Comparison of ENCODE assay signal across 8 cellular contexts in genomic region chr5:181243521-181244307, GRCh38. TPM values are rescaled to one million over a fixed set of nuclear protein-coding genes. Genes with fewer than 3 reads are reported as not detected.
DNase-seq lines count a peak whose midpoint lies in the region; ATAC-seq, FAIRE-seq and TF ChIP-seq lines count a peak whose summit lies in the region.

RACK1 (minus strand) TSS chr5:181243906; CDS start chr5:181243800, 106 bp downstream.

- H3K36me3 ChIP-seq in mammary epithelial cell (ENCODE audit: insufficient read depth, low read length) (peaks cover 23% of the 10 kb centered on the region), keratinocyte (ENCODE audit: control insufficient read depth in 2 of 2, extremely low read depth in 1 of 2, insufficient read depth in 2 of 2, low read length in 2 of 2) (peaks cover 12 to 36% of the 10 kb centered on the region in 2 experiments)

- H3K9ac ChIP-seq in mammary epithelial cell (ENCODE audit: insufficient read depth, low read length) (peak within 1 kb of the TSS; percentile 98), keratinocyte (ENCODE audit: control insufficient read depth, extremely low read depth, insufficient read depth, low read length) (peak within 1 kb of the TSS; percentile 98)

- H3K79me2 ChIP-seq in mammary epithelial cell (ENCODE audit: insufficient read depth, low read length) = peaks cover 87% of the 10 kb centered on the region
- H3K79me2 ChIP-seq in keratinocyte (ENCODE audit: control insufficient read depth, insufficient read depth, low read length) = peaks cover 76% of the 10 kb centered on the region

- ATAC-seq in GM18868 (IDR thresholded peaks at IDR 0.05; ENCODE audit: unreplicated experiment) (peak; percentile 67), HG03095 (IDR thresholded peaks at IDR 0.05; ENCODE audit: unreplicated experiment) (peak; percentile 47)

- peak within 1 kb of the TSS; percentile 98 for H3K4me2 ChIP-seq in mammary epithelial cell (ENCODE audit: insufficient read depth, low read depth, low read length)
- H3K4me2 ChIP-seq in keratinocyte (ENCODE audit: control insufficient read depth, extremely low read depth, insufficient read depth, low read depth, low read length) = peak within 1 kb of the TSS; percentile 94

- in situ Hi-C loops in mammary epithelial cell (cut with MboI; ENCODE audit: low sequenced_read_pairs in 2 of 2) = no loop called here

- 2% methylated on average over 33 of the region's 52 CpGs for WGBS in mammary epithelial cell (ENCODE audit: low coverage, missing lambda C conversion rate)

- FAIRE-seq in keratinocyte (lab: Jason Lieb, UNC) = no peak

- peak within 1 kb of the TSS; percentile 96 to 100 (median 98) for H3K4me3 ChIP-seq in mammary epithelial cell (replicated peaks in 1 of 3; ENCODE audit: insufficient read depth in 1 of 3, low read depth in 2 of 3, low read length in 3 of 3)
- peak within 1 kb of the TSS; percentile 91 to 98 (median 95) for H3K4me3 ChIP-seq in keratinocyte (ENCODE audit: control insufficient read depth in 2 of 3, extremely low read depth in 1 of 3, insufficient read depth in 2 of 3, low read depth in 1 of 3, low read length in 3 of 3)

- dilution Hi-C loops in mammary epithelial cell (cut with HindIII; ENCODE audit: low sequenced_read_pairs) = no loop called here
- dilution Hi-C loops in keratinocyte (cut with MboI; ENCODE audit: extremely low pct_ligation_motif_present, low sequenced_read_pairs) = no loop called here

- intact Hi-C loops in T-helper 1 cell treated with Interleukin-12 subunit alpha and Interleukin-12 subunit beta and Interleukin-4 antibody, amounts not matched to agents 30 ng/mL and 1 ng/mL, for 36 hours (cut with micrococcal nuclease) = loop anchor here (1.0 to 10.0 kb wide), 7 partner anchors 18 to 1689 kb away; partner anchors contain the start of genes MAPK9, MGAT1, RUFY1 and TRIM41
- intact Hi-C loops in mammary epithelial cell (cut with micrococcal nuclease) = loop anchor here (1.0 to 10.0 kb wide), 4 partner anchors 18 to 449 kb away; partner anchors contain the start of gene TRIM52

- H4K20me1 ChIP-seq in mammary epithelial cell (ENCODE audit: insufficient read depth, low read length) (peaks cover 8% of the 10 kb centered on the region), keratinocyte (ENCODE audit: control insufficient read depth, extremely low read depth, insufficient read depth, low read length) (peaks cover 23% of the 10 kb centered on the region)

- DNase-seq in mammary epithelial cell (peak; percentile 86), keratinocyte (ENCODE audit: low read depth, low spot score) (no peak), NCI-H526 (lab: John Stamatoyannopoulos, UW) (no peak), HUDEP-2 (lab: John Stamatoyannopoulos, UW; ENCODE audit: unreplicated experiment in 76 of 76) (no peak)
- peak; percentile 82 to 87 for DNase-seq in stimulated activated CD4-positive, alpha-beta T cell treated with anti-CD3 and anti-CD28 coated beads, Interleukin-15, amount 100 ng/mL, for 48 hours (ENCODE audit: low read depth in 2 of 2)

- H3K9me1 ChIP-seq in keratinocyte (ENCODE audit: control insufficient read depth, extremely low read depth, insufficient read depth, low read length) = no peaks in the 10 kb centered on the region

- H3K27me3 ChIP-seq in mammary epithelial cell (ENCODE audit: insufficient read depth, low read length) (no peaks in the 10 kb centered on the region), keratinocyte (ENCODE audit: control insufficient read depth, extremely low read depth, insufficient read depth, low read length) (no peaks in the 10 kb centered on the region)

- CTCF ChIA-PET in mammary epithelial cell (lab: Charles Lee; ENCODE audit: low non-redundant PET) = no interaction called here

- H3K27ac ChIP-seq in mammary epithelial cell (ENCODE audit: insufficient read depth, low read depth, low read length) (peak within 1 kb of the TSS; percentile 84), keratinocyte (ENCODE audit: control insufficient read depth, insufficient read depth, low read length) (peak within 1 kb of the TSS; percentile 88)

- TF ChIP-seq CTCF in mammary epithelial cell (conservative IDR thresholded peaks at IDR 0.05 in 1 of 2, IDR thresholded peaks at IDR 0.05 in 1 of 2; ENCODE audit: extremely low read depth in 1 of 2, insufficient read depth in 1 of 2, low read depth in 1 of 2, low read length in 2 of 2) (no peak), keratinocyte (optimal IDR thresholded peaks at IDR 0.05 in 1 of 3, IDR thresholded peaks at IDR 0.05 in 1 of 3, conservative IDR thresholded peaks at IDR 0.05 in 1 of 3; ENCODE audit: extremely low read depth in 1 of 3, insufficient read depth in 2 of 3, low read length in 3 of 3) (no peak)

- H3K9me3 ChIP-seq in mammary epithelial cell (replicated peaks; ENCODE audit: insufficient read depth, low read length) (no peaks in the 10 kb centered on the region), keratinocyte (ENCODE audit: control insufficient read depth, low read depth, low read length) (no peaks in the 10 kb centered on the region)

- peak within 1 kb of the TSS; percentile 99 for H2AFZ ChIP-seq in mammary epithelial cell (ENCODE audit: low read depth, low read length)
- peak within 1 kb of the TSS; percentile 95 for H2AFZ ChIP-seq in keratinocyte (ENCODE audit: control insufficient read depth, low read length)

- BruUV-seq in mammary epithelial cell (replicated peaks; lab: Mats Ljungman, UMichigan) = TSS peak; percentile 67

- H3K4me1 ChIP-seq in mammary epithelial cell (ENCODE audit: insufficient read depth, low read length) = peaks cover 35% of the 10 kb centered on the region
- H3K4me1 ChIP-seq in keratinocyte (ENCODE audit: control insufficient read depth, extremely low read depth, insufficient read depth, low read length) = peaks cover 30% of the 10 kb centered on the region

RNA-seq across cellular contexts. Expression of gene RACK1, which starts in this region (rescaled TPM):
- total RNA-seq in T-helper 1 cell treated with Interleukin-12 subunit alpha and Interleukin-12 subunit beta and Interleukin-4 antibody, amounts not matched to agents 30 ng/mL and 1 ng/mL, for 36 hours = 1,646 and 1,652 TPM in 2 replicates
- total RNA-seq in mammary epithelial cell = 1,000 to 10,000 TPM; 2,031 to 4,986 TPM
- polyA plus RNA-seq in mammary epithelial cell = 4,579 TPM
- polyA minus RNA-seq in mammary epithelial cell = 7,221 TPM
- 3,291 to 4,197 TPM (median 3,883 TPM) in 3 replicates for polyA plus RNA-seq in keratinocyte
- 6,866 TPM for polyA plus RNA-seq in keratinocyte (2011; ENCODE audit: low read depth)
- 3,208 and 4,094 TPM in 2 replicates for polyA plus RNA-seq in keratinocyte (2011; cell fraction: cytosol; rRNA removed)
- polyA plus RNA-seq in keratinocyte (2011; cell fraction: nucleus; rRNA removed) = 1,292 and 1,405 TPM in 2 replicates
- 2,997 and 3,266 TPM in 2 replicates for polyA plus RNA-seq in keratinocyte (2012; ENCODE audit: low replicate concordance)
- 6,396 to 10,268 TPM (median 9,173 TPM) in 3 replicates for polyA minus RNA-seq in keratinocyte
- polyA minus RNA-seq in keratinocyte (2011; cell fraction: cytosol; rRNA and poly(A)+ RNA removed) = 5,229 TPM
- 1,104 and 1,134 TPM in 2 replicates for polyA minus RNA-seq in keratinocyte (2011; cell fraction: nucleus; rRNA and poly(A)+ RNA removed)

Comparison
In these comparisons a context has a peak if more than half of its experiments do, and no peak if none do; other contexts are left out.
1. DNase-seq: peak in mammary epithelial cell (single experiment) and stimulated activated CD4-positive, alpha-beta T cell treated with anti-CD3 and anti-CD28 coated beads, Interleukin-15, amount 100 ng/mL, for 48 hours (2 of 2); none in keratinocyte (single experiment), NCI-H526 (0 of 2) and HUDEP-2 (0 of 76).